In genomic region chrX:130393451-130394074, GRCh38 we compare ENCODE assay signal across 8 cellular contexts. TPM values are rescaled to one million over a fixed set of nuclear protein-coding genes. Genes with fewer than 3 reads are reported as not detected.
A peak's percentile ranks its signal among the peaks of the same experiment; 100 is the strongest.
DNase-seq lines count a peak whose midpoint lies in the region; ATAC-seq and TF ChIP-seq lines count a peak whose summit lies in the region.

No MANE protein-coding gene starts in this region.

- CTCF ChIA-PET in BJ (lab: Yijun Ruan, JAX), result interaction anchor here (0.7 to 6.1 kb wide), 8 partner anchors 15 to 527 kb away, joined by 3 to 94 read pairs (median 4); no protein-coding TSS in a partner anchor

- no peak for TF ChIP-seq POLR2A in right lobe of liver (IDR thresholded peaks at IDR 0.05)

- 33% methylated on average over 5 of the region's 5 CpGs for WGBS in right lobe of liver (ENCODE audit: insufficient coverage, low coverage, low lambda C conversion rate, missing lambda C conversion rate)

- no peaks in the 10 kb centered on the region for H3K27me3 ChIP-seq in BJ (ENCODE audit: control insufficient read depth, insufficient read depth, low read length)
- peaks cover 0 to 5% of the 10 kb centered on the region in 2 donors for H3K27me3 ChIP-seq in right lobe of liver

- no peak overlapping the region for H3K4me3 Mint-ChIP-seq in natural killer cell

- DNase-seq in BJ (ENCODE audit: low read depth) (no peak), H4 (ENCODE audit: low spot score) (peak; percentile 36), NCI-H526 treated with DMSO at 0.1 percent for 48 hours (lab: John Stamatoyannopoulos, UW) (peak; percentile 13), choroid plexus epithelial cell (ENCODE audit: low read depth) (peak; percentile 62), right lobe of liver (peak in 2 of 3 donors; percentile 45 to 48), natural killer cell (no peak)

- no peaks in the 10 kb centered on the region for H3K9me3 Mint-ChIP-seq in natural killer cell

- no peak overlapping the region for H3K4me3 ChIP-seq in BJ (ENCODE audit: low read depth, low read length)
- H3K4me3 ChIP-seq in choroid plexus epithelial cell (ENCODE audit: low read depth, low read length), result no peak overlapping the region
- no peak overlapping the region for H3K4me3 ChIP-seq in right lobe of liver

- ATAC-seq in right lobe of liver, result peak; percentile 83 to 95 (median 94)
- no peak for ATAC-seq in HG02973 (IDR thresholded peaks at IDR 0.05; ENCODE audit: unreplicated experiment)
- ATAC-seq in natural killer cell, result no peak
- no peak for ATAC-seq in GM18907 (IDR thresholded peaks at IDR 0.05; ENCODE audit: unreplicated experiment)

- no peak overlapping the region for H3K27ac Mint-ChIP-seq in natural killer cell

- no peaks in the 10 kb centered on the region for H3K4me1 Mint-ChIP-seq in natural killer cell

- TF ChIP-seq CTCF in BJ (IDR thresholded peaks at IDR 0.05; ENCODE audit: insufficient read depth, low read depth, low read length) (peak; percentile 75), choroid plexus epithelial cell (conservative IDR thresholded peaks at IDR 0.05; ENCODE audit: low read depth, low read length) (peak; percentile 76), right lobe of liver (IDR thresholded peaks at IDR 0.05) (peak; percentile 60 to 89 (median 73)), natural killer cell (IDR thresholded peaks at IDR 0.05) (no peak)

- peaks cover 17 to 56% of the 10 kb centered on the region in 2 donors for H3K27me3 Mint-ChIP-seq in natural killer cell (ENCODE audit: low read depth in 2 of 2)

- H3K36me3 ChIP-seq in BJ (ENCODE audit: control insufficient read depth, insufficient read depth, low read length) (no peaks in the 10 kb centered on the region), right lobe of liver (no peaks in the 10 kb centered on the region)

- no peak overlapping the region for H3K27ac ChIP-seq in right lobe of liver

- POLR2A ChIA-PET in BJ (lab: Charles Lee), result interaction anchor here (0.7 kb wide), 1 partner anchor 523 kb away, joined by 3 read pairs; no protein-coding TSS in a partner anchor

- H3K9me3 ChIP-seq in right lobe of liver, result no peaks in the 10 kb centered on the region

- no peaks in the 10 kb centered on the region for H3K36me3 Mint-ChIP-seq in natural killer cell

- no peaks in the 10 kb centered on the region for H3K4me1 ChIP-seq in right lobe of liver

- intact Hi-C loops in right lobe of liver (cut with DNase I) (loop anchor here in 1 of 2 donors (10.0 kb wide), 1 partner anchor 521 kb away; no protein-coding TSS in a partner anchor), natural killer cell (cut with micrococcal nuclease) (loop anchor here (5.0 kb wide), 1 partner anchor 524 kb away; no protein-coding TSS in a partner anchor)

RNA-seq across cellular contexts. Expression of gene GPR119, which starts 8.1 kb away (rescaled TPM):
- polyA plus RNA-seq in BJ (2011; rRNA removed), result not detected in 2 replicates
- not detected in 2 replicates for polyA minus RNA-seq in BJ (2011; rRNA and poly(A)+ RNA removed)
- not detected in 2 replicates for total RNA-seq in H4 (2014; rRNA removed; shearing (Covaris generic))
- total RNA-seq in right lobe of liver, result not detected
- total RNA-seq in natural killer cell, result not detected

RNA-seq across cellular contexts. Expression of gene RBMX2, which starts 8.2 kb away (rescaled TPM):
- 12.6 and 20.5 TPM in 2 replicates for polyA plus RNA-seq in BJ (2011; rRNA removed)
- 2.6 and 3.7 TPM in 2 replicates for polyA minus RNA-seq in BJ (2011; rRNA and poly(A)+ RNA removed)
- total RNA-seq in H4 (2014; rRNA removed; shearing (Covaris generic)), result 39.8 and 45.6 TPM in 2 replicates
- total RNA-seq in right lobe of liver (1 to 10 TPM; 4.7 to 8.9 (median 6.4) TPM), natural killer cell (10 to 100 TPM; 19.1 to 26.3 (median 21.9) TPM)

RNA-seq across cellular contexts. Expression of gene SLC25A14, which starts 53.8 kb away (rescaled TPM):
- 11.0 and 18.7 TPM in 2 replicates for polyA plus RNA-seq in BJ (2011; rRNA removed)
- 4.6 and 12.0 TPM in 2 replicates for polyA minus RNA-seq in BJ (2011; rRNA and poly(A)+ RNA removed)
- 16.7 and 30.6 TPM in 2 replicates for total RNA-seq in H4 (2014; rRNA removed; shearing (Covaris generic))
- total RNA-seq in right lobe of liver (1 to 10 TPM; 3.1 to 9.9 (median 3.7) TPM), natural killer cell (10 to 100 TPM; 17.6 to 20.5 (median 19.0) TPM)

Comparison
In these comparisons a context has a peak if more than half of its experiments do, and no peak if none do; other contexts are left out.
1. DNase-seq: peak in H4 (single experiment), NCI-H526 treated with DMSO at 0.1 percent for 48 hours (single experiment), choroid plexus epithelial cell (single experiment) and right lobe of liver (2 of 3); none in BJ (single experiment) and natural killer cell (single experiment).
2. ATAC-seq: peak in right lobe of liver (4 of 4); none in HG02973 (single experiment), natural killer cell (0 of 3) and GM18907 (single experiment).